In genomic region chr22:19853058-19853878, GRCh38 we compare ENCODE assay signal across 7 cellular contexts. TPM values are rescaled to one million over a fixed set of nuclear protein-coding genes. Genes with fewer than 3 reads are reported as not detected.
DNase-seq lines count a peak whose midpoint lies in the region; ATAC-seq and TF ChIP-seq lines count a peak whose summit lies in the region.

No MANE protein-coding gene starts in this region.

- no peak for ATAC-seq in stimulated activated naive B cell treated with anti-CD40 and anti-IgM and Interleukin-4, amounts not matched to agents 10 μg/mL and 1 μg/mL and 100 μg/mL, for 72 hours (replicated peaks)
- no peak for ATAC-seq in GM19463 (IDR thresholded peaks at IDR 0.05; ENCODE audit: unreplicated experiment)
- ATAC-seq in HG02970 (IDR thresholded peaks at IDR 0.05; ENCODE audit: low FRiP score, unreplicated experiment) = no peak

- peaks cover 0 to 45% of the 10 kb centered on the region in 2 experiments; a peak in 1 of 3 replicates for H3K36me3 ChIP-seq in HEK293 (ENCODE audit: control insufficient read depth in 2 of 2, insufficient read depth in 1 of 2, low read length in 2 of 2)

- H3K4me1 ChIP-seq in HEK293 (ENCODE audit: control insufficient read depth, insufficient read depth, low read length) = no peaks in the 10 kb centered on the region

- peak overlapping the region; percentile 6; the same call in 1 of the 2 replicates for H3K27ac ChIP-seq in HEK293 (ENCODE audit: extremely low read depth, low read depth, low read length)

- CTCF ChIA-PET in HEK293 (lab: Yijun Ruan, JAX) = interaction anchor here (1.3 kb wide), 1 partner anchor 57 kb away, joined by 9 read pairs; no protein-coding TSS in a partner anchor
- CTCF ChIA-PET in activated CD4-positive, alpha-beta memory T cell treated with anti-CD3 and anti-CD28 coated beads, Interleukin-2, amount 10 ng/mL, durations not matched to agents 7 days and 5 days (lab: Charles Lee) = no interaction called here

- H3K4me3 ChIP-seq in HEK293 (ENCODE audit: low read depth, low read length) (peak overlapping the region; percentile 86), iPS-11a (ENCODE audit: low read depth, low read length) (peak overlapping the region; percentile 91)

- POLR2A ChIA-PET in HEK293 (lab: Yijun Ruan, JAX) = interaction anchor here (1.1 to 3.5 kb wide), 7 partner anchors 28 to 123 kb away, joined by 3 to 12 read pairs (median 7); no protein-coding TSS in a partner anchor
- POLR2A ChIA-PET in activated CD4-positive, alpha-beta memory T cell treated with anti-CD3 and anti-CD28 coated beads, Interleukin-2, amount 10 ng/mL, durations not matched to agents 7 days and 5 days (lab: Charles Lee) = interaction anchor here (1.1 to 3.2 kb wide), 3 partner anchors 9 to 38 kb away, joined by 5 to 45 read pairs (median 11); no protein-coding TSS in a partner anchor

- H3K27me3 Mint-ChIP-seq in activated CD4-positive, alpha-beta memory T cell treated with anti-CD3 and anti-CD28 coated beads, Interleukin-2, amount 10 ng/mL, durations not matched to agents 7 days and 5 days = no peaks in the 10 kb centered on the region
- no peaks in the 10 kb centered on the region for H3K27me3 Mint-ChIP-seq in stimulated activated naive B cell treated with anti-CD40 and anti-IgM and Interleukin-4, amounts not matched to agents 10 μg/mL and 1 μg/mL and 100 μg/mL, for 72 hours

- DNase-seq in activated CD4-positive, alpha-beta memory T cell treated with anti-CD3 and anti-CD28 coated beads, Interleukin-2, amount 10 ng/mL, durations not matched to agents 7 days and 5 days = no peak
- no peak for DNase-seq in stimulated activated naive B cell treated with anti-CD40 and anti-IgM and Interleukin-4, amounts not matched to agents 10 μg/mL and 1 μg/mL and 100 μg/mL, for 72 hours
- DNase-seq in activated CD4-positive, alpha-beta T cell treated with anti-CD3 and anti-CD28 coated beads, Interleukin-2, amount 50 U/mL, for 4 hours = no peak

- H3K4me1 Mint-ChIP-seq in activated CD4-positive, alpha-beta memory T cell treated with anti-CD3 and anti-CD28 coated beads, Interleukin-2, amount 10 ng/mL, durations not matched to agents 7 days and 5 days = peaks cover 36% of the 10 kb centered on the region
- peaks cover 40 to 51% of the 10 kb centered on the region in 2 donors for H3K4me1 Mint-ChIP-seq in stimulated activated naive B cell treated with anti-CD40 and anti-IgM and Interleukin-4, amounts not matched to agents 10 μg/mL and 1 μg/mL and 100 μg/mL, for 72 hours

- H3K36me3 Mint-ChIP-seq in activated CD4-positive, alpha-beta memory T cell treated with anti-CD3 and anti-CD28 coated beads, Interleukin-2, amount 10 ng/mL, durations not matched to agents 7 days and 5 days (ENCODE audit: low read depth) = peaks cover 17% of the 10 kb centered on the region
- peaks cover 24 to 37% of the 10 kb centered on the region in 2 donors for H3K36me3 Mint-ChIP-seq in stimulated activated naive B cell treated with anti-CD40 and anti-IgM and Interleukin-4, amounts not matched to agents 10 μg/mL and 1 μg/mL and 100 μg/mL, for 72 hours

- peak overlapping the region; percentile 90 for H3K4me3 Mint-ChIP-seq in activated CD4-positive, alpha-beta memory T cell treated with anti-CD3 and anti-CD28 coated beads, Interleukin-2, amount 10 ng/mL, durations not matched to agents 7 days and 5 days
- peak overlapping the region; percentile 93 to 98 for H3K4me3 Mint-ChIP-seq in stimulated activated naive B cell treated with anti-CD40 and anti-IgM and Interleukin-4, amounts not matched to agents 10 μg/mL and 1 μg/mL and 100 μg/mL, for 72 hours

- TF ChIP-seq CTCF in HEK293 (tag by site-specific recombination; IDR thresholded peaks at IDR 0.05) = peak; percentile 59

- no peaks in the 10 kb centered on the region for H3K9me3 ChIP-seq in HEK293 (ENCODE audit: control insufficient read depth, insufficient read depth, low read depth, low read length)

- H3K9me3 Mint-ChIP-seq in activated CD4-positive, alpha-beta memory T cell treated with anti-CD3 and anti-CD28 coated beads, Interleukin-2, amount 10 ng/mL, durations not matched to agents 7 days and 5 days = no peaks in the 10 kb centered on the region
- no peaks in the 10 kb centered on the region for H3K9me3 Mint-ChIP-seq in stimulated activated naive B cell treated with anti-CD40 and anti-IgM and Interleukin-4, amounts not matched to agents 10 μg/mL and 1 μg/mL and 100 μg/mL, for 72 hours

- peak overlapping the region; percentile 68 for H3K27ac Mint-ChIP-seq in activated CD4-positive, alpha-beta memory T cell treated with anti-CD3 and anti-CD28 coated beads, Interleukin-2, amount 10 ng/mL, durations not matched to agents 7 days and 5 days
- peak overlapping the region; percentile 98 for H3K27ac Mint-ChIP-seq in stimulated activated naive B cell treated with anti-CD40 and anti-IgM and Interleukin-4, amounts not matched to agents 10 μg/mL and 1 μg/mL and 100 μg/mL, for 72 hours

TF ChIP-seq in HEK293, 187 proteins besides CTCF, POLR2A, EP300 and RAD21:
- TF ChIP-seq SP2 (tag by site-specific recombination; IDR thresholded peaks at IDR 0.05) (0 out of 2 replicates have a peak, but pooled peaks have one; percentile 5), ZNF398 (tag by site-specific recombination; IDR thresholded peaks at IDR 0.05) (peak; percentile 42; the same call in 1 of the 2 replicates), ZNF214 (tag by site-specific recombination; IDR thresholded peaks at IDR 0.05; ENCODE audit: borderline replicate concordance) (no peak), ZNF580 (tag by site-specific recombination; IDR thresholded peaks at IDR 0.05) (no peak), GLIS2 (tag by site-specific recombination; IDR thresholded peaks at IDR 0.05) (peak; percentile 52), INSM2 (tag by site-specific recombination; IDR thresholded peaks at IDR 0.05) (no peak), GLIS1 (tag by site-specific recombination; IDR thresholded peaks at IDR 0.05) (peak; percentile 50; the same call in 1 of the 2 replicates), ZSCAN30 (tag by site-specific recombination; IDR thresholded peaks at IDR 0.05) (no peak)
TF ChIP-seq in HEK293: peak in this region for 4.

RNA-seq across cellular contexts. Expression of gene GNB1L, which starts 1.4 kb away (rescaled TPM):
- total RNA-seq in activated CD4-positive, alpha-beta memory T cell treated with anti-CD3 and anti-CD28 coated beads, Interleukin-2, amount 10 ng/mL, durations not matched to agents 7 days and 5 days = 1 to 10 TPM; 7.4 to 8.7 TPM

RNA-seq across cellular contexts. Expression of gene RTL10, which starts 1.4 kb away (rescaled TPM):
- 10 to 100 TPM; 13.3 to 13.5 TPM for total RNA-seq in activated CD4-positive, alpha-beta memory T cell treated with anti-CD3 and anti-CD28 coated beads, Interleukin-2, amount 10 ng/mL, durations not matched to agents 7 days and 5 days
